In genomic region chr7:774161-775109, GRCh38 we compare ENCODE assay signal across 9 cellular contexts. TPM values are rescaled to one million over a fixed set of nuclear protein-coding genes. Genes with fewer than 3 reads are reported as not detected.
DNase-seq lines count a peak whose midpoint lies in the region; TF ChIP-seq lines count a peak whose summit lies in the region.
"Had no signal": no experiment of that assay in that cellular context is flagged by ENCODE, and none has a peak within 500 bp of the region (broad histone marks: within the 10 kb centered on the region; RNA-seq: fewer than 3 reads in every experiment).

No MANE protein-coding gene starts in this region.

- peak overlapping the region in 1 of 4 donors; percentile 11 for H3K27ac ChIP-seq in esophagus muscularis mucosa (replicated peaks in 1 of 4)
- H3K27ac ChIP-seq in neuronal stem cell (replicated peaks; ENCODE audit: low read length): no peak overlapping the region
- no peak overlapping the region for H3K27ac ChIP-seq in transverse colon
- H3K27ac ChIP-seq: SJCRH30 had no signal

- peak overlapping the region; percentile 38 for H3K14ac ChIP-seq in neuronal stem cell (ENCODE audit: low read length)

- no peak overlapping the region for H3K4me2 ChIP-seq in neuronal stem cell (ENCODE audit: insufficient read depth, low read length, poor library complexity, severe bottlenecking)

- no peak overlapping the region for H4K91ac ChIP-seq in neuronal stem cell (ENCODE audit: low read depth, low read length, poor library complexity)

- H2BK12ac ChIP-seq in neuronal stem cell (ENCODE audit: low read length): no peak overlapping the region

- H3K4me1 ChIP-seq in esophagus muscularis mucosa: peaks cover 22 to 47% (median 40%) of the 10 kb centered on the region in 4 donors
- H3K4me1 ChIP-seq in neuronal stem cell (ENCODE audit: control insufficient read depth in 2 of 2, insufficient read depth in 1 of 2, low read depth in 1 of 2, low read length in 2 of 2): no peaks in the 10 kb centered on the region
- peaks cover 15 to 22% (median 20%) of the 10 kb centered on the region in 4 donors for H3K4me1 ChIP-seq in transverse colon
- H3K4me1 ChIP-seq: SJCRH30 had no signal

- H3K79me1 ChIP-seq in neuronal stem cell (ENCODE audit: low read depth, low read length): peaks cover 4% of the 10 kb centered on the region

- DNase-seq in ELR (ENCODE audit: low read depth) (peak; percentile 32), NCI-H1048 (lab: John Stamatoyannopoulos, UW) (peak; percentile 62), esophagus muscularis mucosa (ENCODE audit: extremely low spot score) (no peak), neuronal stem cell (ENCODE audit: low spot score) (peak; percentile 51), transverse colon (peak; percentile 73), NOMO-1 (lab: John Stamatoyannopoulos, UW; ENCODE audit: unreplicated experiment in 2 of 2) (no peak), NCI-H2029 (lab: John Stamatoyannopoulos, UW) (no peak)
- DNase-seq in activated CD8-positive, alpha-beta memory T cell treated with anti-CD3 and anti-CD28 coated beads, Interleukin-2, amount 50 U/mL, for 4 hours: peak; percentile 72

- H3K9ac ChIP-seq in neuronal stem cell (ENCODE audit: low read depth, low read length, poor library complexity): no peak overlapping the region

- TF ChIP-seq POLR2A in esophagus muscularis mucosa (IDR thresholded peaks at IDR 0.05; ENCODE audit: low read depth) (no peak), transverse colon (IDR thresholded peaks at IDR 0.05) (no peak)

- no peak overlapping the region for H2AFZ ChIP-seq in neuronal stem cell (ENCODE audit: low read length)

- H3K4ac ChIP-seq in neuronal stem cell (ENCODE audit: low read length): peak overlapping the region; percentile 53

- H2BK5ac ChIP-seq in neuronal stem cell (ENCODE audit: low read length): peak overlapping the region; percentile 87

- H3K27me3 ChIP-seq in esophagus muscularis mucosa: no peaks in the 10 kb centered on the region
- no peaks in the 10 kb centered on the region for H3K27me3 ChIP-seq in neuronal stem cell (ENCODE audit: control insufficient read depth in 3 of 3, insufficient read depth in 3 of 3, low read depth in 1 of 3, low read length in 3 of 3)
- no peaks in the 10 kb centered on the region for H3K27me3 ChIP-seq in transverse colon
- H3K27me3 ChIP-seq: SJCRH30 had no signal

- H2AK5ac ChIP-seq in neuronal stem cell (ENCODE audit: low read depth, low read length): peak overlapping the region; percentile 63

- peak overlapping the region; percentile 49 for H2BK15ac ChIP-seq in neuronal stem cell (ENCODE audit: low read length)

- H3K23ac ChIP-seq in neuronal stem cell (ENCODE audit: low read depth, low read length, poor library complexity): peak overlapping the region; percentile 65

- no peak for TF ChIP-seq EP300 in esophagus muscularis mucosa (IDR thresholded peaks at IDR 0.05)
- TF ChIP-seq EP300 in transverse colon (IDR thresholded peaks at IDR 0.05; ENCODE audit: low read depth): no peak

- in situ Hi-C loops in transverse colon (cut with MboI; ENCODE audit: low pct_ligation_motif_present in 1 of 4, low pct_unique_long_range_greater_than_20kb in 1 of 4, low sequenced_read_pairs in 3 of 4): loop anchor here in 2 of 4 donors (5.0 to 10.0 kb wide), 2 partner anchors 450 to 452 kb away; no protein-coding TSS in a partner anchor

- 93% methylated on average over 11 of the region's 65 CpGs for WGBS in esophagus muscularis mucosa
- WGBS in neuronal stem cell (ENCODE audit: extremely low coverage in 2 of 2, insufficient read length in 2 of 2, insufficient replicate concordance in 1 of 2), 2 donors: no CpG with 5 or more reads among the region's 65 CpGs
- 63 to 91% methylated on average over 10 to 45 of the region's 65 CpGs for WGBS in transverse colon (ENCODE audit: low coverage in 1 of 2), 2 donors

- peak overlapping the region; percentile 17 for H4K8ac ChIP-seq in neuronal stem cell (ENCODE audit: low read depth, low read length)

- H3K4me3 ChIP-seq in esophagus muscularis mucosa: no peak overlapping the region
- no peak overlapping the region for H3K4me3 ChIP-seq in neuronal stem cell (ENCODE audit: low read length in 2 of 2)
- H3K4me3 ChIP-seq in transverse colon: no peak overlapping the region
- H3K4me3 ChIP-seq: SJCRH30 had no signal

- peak in 2 of 3 experiments; percentile 94 to 96 for TF ChIP-seq CTCF in esophagus muscularis mucosa (IDR thresholded peaks at IDR 0.05)
- TF ChIP-seq CTCF in transverse colon (IDR thresholded peaks at IDR 0.05): peak; percentile 92 to 97 (median 94)

- intact Hi-C loops in esophagus muscularis mucosa (cut with DNase I): loop anchor here (1.0 to 10.0 kb wide), 3 partner anchors 110 to 452 kb away; partner anchors contain the start of gene PDGFA
- intact Hi-C loops in transverse colon (cut with DNase I; ENCODE audit: low total_unique reads): loop anchor here (1.0 to 10.0 kb wide), 2 partner anchors 260 to 441 kb away; partner anchors contain the start of gene PDGFA

- H3K18ac ChIP-seq in neuronal stem cell (ENCODE audit: low read length): peak overlapping the region; percentile 38

- peaks cover 0 to 60% (median 53%) of the 10 kb centered on the region in 4 donors for H3K36me3 ChIP-seq in esophagus muscularis mucosa
- peaks cover 35 to 85% of the 10 kb centered on the region in 2 donors for H3K36me3 ChIP-seq in neuronal stem cell (replicated peaks in 1 of 2; ENCODE audit: control insufficient read depth in 2 of 2, insufficient read depth in 2 of 2, low read length in 2 of 2)
- peaks cover 0 to 10% (median 0%) of the 10 kb centered on the region in 4 donors for H3K36me3 ChIP-seq in transverse colon
- H3K36me3 ChIP-seq: SJCRH30 had no signal

- no peak overlapping the region for H2BK120ac ChIP-seq in neuronal stem cell (ENCODE audit: low read depth, low read length)

- H3K9me3 ChIP-seq in esophagus muscularis mucosa: no peaks in the 10 kb centered on the region
- H3K9me3 ChIP-seq in neuronal stem cell (replicated peaks in 1 of 2; ENCODE audit: control insufficient read depth in 2 of 2, insufficient read depth in 1 of 2, low read depth in 1 of 2, low read length in 2 of 2): no peaks in the 10 kb centered on the region
- no peaks in the 10 kb centered on the region for H3K9me3 ChIP-seq in transverse colon
- H3K9me3 ChIP-seq: SJCRH30 had no signal

RNA-seq across cellular contexts. Expression of gene PRKAR1B, which starts 47.4 kb away (rescaled TPM):
- 10 to 100 TPM; 15.4 to 46.9 (median 31.4) TPM for total RNA-seq in esophagus muscularis mucosa
- 14.0 TPM for polyA plus RNA-seq in neuronal stem cell (2013, experiment 1 of 2)
- polyA plus RNA-seq in neuronal stem cell (2013, experiment 2 of 2): 12.9 TPM
- 10 to 100 TPM; 15.7 to 53.9 (median 16.9) TPM for total RNA-seq in transverse colon

RNA-seq across cellular contexts. Expression of gene DNAAF5, which starts 47.9 kb away (rescaled TPM):
- total RNA-seq in esophagus muscularis mucosa: 10 to 100 TPM; 21.2 to 32.7 (median 29.4) TPM
- 26.4 TPM for polyA plus RNA-seq in neuronal stem cell (2013, experiment 1 of 2)
- 26.5 TPM for polyA plus RNA-seq in neuronal stem cell (2013, experiment 2 of 2)
- total RNA-seq in transverse colon: 10 to 100 TPM; 20.5 to 97.3 (median 34.6) TPM

RNA-seq across cellular contexts. Expression of gene SUN1, which starts 57.8 kb away (rescaled TPM):
- total RNA-seq in esophagus muscularis mucosa (100 to 1,000 TPM; 132 to 149 (median 147) TPM), transverse colon (100 to 1,000 TPM in 3 of 4 donors, 10 to 100 TPM in 1; 92.7 to 569 (median 162) TPM)
- 62.1 TPM for polyA plus RNA-seq in neuronal stem cell (2013, experiment 1 of 2)
- polyA plus RNA-seq in neuronal stem cell (2013, experiment 2 of 2): 60.5 TPM

Comparison
In these comparisons a context has a peak if more than half of its experiments do, and no peak if none do; other contexts are left out.
1. DNase-seq: peak in ELR (single experiment), NCI-H1048 (single experiment), activated CD8-positive, alpha-beta memory T cell treated with anti-CD3 and anti-CD28 coated beads, Interleukin-2, amount 50 U/mL, for 4 hours (single experiment), neuronal stem cell (single experiment) and transverse colon (single experiment); none in esophagus muscularis mucosa (single experiment), NOMO-1 (0 of 2) and NCI-H2029 (single experiment).